In genomic region chr1:62013264-62013663, GRCh38 we compare ENCODE assay signal across 10 cellular contexts.
"Had no signal": no experiment of that assay in that cellular context is flagged by ENCODE, and none has a peak within 500 bp of the region (broad histone marks: within the 10 kb centered on the region; RNA-seq: fewer than 3 reads in every experiment).

No MANE protein-coding gene starts in this region.

- H3K4me3 ChIP-seq: esophagus squamous epithelium, right lobe of liver had no signal

- H3K9me3 ChIP-seq: esophagus squamous epithelium, right lobe of liver had no signal

- H3K4me1 ChIP-seq: esophagus squamous epithelium, foreskin keratinocyte, right lobe of liver had no signal

- FAIRE-seq: bronchial epithelial cell, keratinocyte had no signal

- DNase-seq: activated CD4-positive, alpha-beta T cell treated with anti-CD3 and anti-CD28 coated beads, Interleukin-2, amount 50 U/mL, for 4 hours; activated effector memory CD4-positive, alpha-beta T cell treated with anti-CD3 and anti-CD28 coated beads, Interleukin-2, amount 50 U/mL, for 16 hours; activated naive CD8-positive, alpha-beta T cell treated with anti-CD3 and anti-CD28 coated beads for 36 hours; activated T-cell treated with anti-CD3 and anti-CD28 coated beads, Interleukin-2, amount 50 U/mL, for 1 hour; esophagus squamous epithelium; foreskin keratinocyte; right lobe of liver; stimulated activated naive CD4-positive, alpha-beta T cell had no signal

- H3K27me3 ChIP-seq: esophagus squamous epithelium, foreskin keratinocyte, right lobe of liver had no signal

- H3K36me3 ChIP-seq: right lobe of liver had no signal

- H3K27ac ChIP-seq: esophagus squamous epithelium, foreskin keratinocyte, right lobe of liver had no signal
